9 cellular contexts compared by ENCODE assay signal in the genomic region with DNA sequence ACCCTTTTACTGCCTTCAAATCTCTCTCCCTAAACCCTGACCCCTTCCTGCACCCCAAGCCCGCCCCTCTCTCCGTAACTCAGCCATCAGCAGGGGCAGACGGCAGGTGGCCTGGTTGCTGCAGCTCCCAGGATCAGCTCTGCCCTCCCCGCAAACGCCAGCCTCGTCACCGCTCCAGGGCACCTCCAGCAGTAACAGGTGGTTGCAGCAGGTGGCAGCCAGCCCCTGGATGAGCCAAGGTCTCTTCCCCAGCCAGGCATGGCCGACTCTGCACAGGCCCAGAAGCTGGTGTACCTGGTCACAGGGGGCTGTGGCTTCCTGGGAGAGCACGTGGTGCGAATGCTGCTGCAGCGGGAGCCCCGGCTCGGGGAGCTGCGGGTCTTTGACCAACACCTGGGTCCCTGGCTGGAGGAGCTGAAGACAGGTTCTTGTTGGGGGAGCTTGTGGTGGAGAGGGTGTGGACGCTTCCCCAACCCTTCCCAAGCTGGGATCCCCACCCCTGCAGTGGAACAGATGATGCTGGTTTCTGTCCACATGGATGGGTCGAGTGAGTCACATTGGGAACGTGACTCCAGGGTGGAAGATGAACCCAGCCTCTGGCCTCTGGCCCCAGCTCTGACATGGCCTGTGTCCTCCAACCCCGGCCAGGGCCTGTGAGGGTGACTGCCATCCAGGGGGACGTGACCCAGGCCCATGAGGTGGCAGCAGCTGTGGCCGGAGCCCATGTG. TPM values are rescaled to one million over a fixed set of nuclear protein-coding genes. Genes with fewer than 3 reads are reported as not detected.
A peak's percentile ranks its signal among the peaks of the same experiment; 100 is the strongest.
DNase-seq lines count a peak whose midpoint lies in the region; ATAC-seq and TF ChIP-seq lines count a peak whose summit lies in the region.
"Had no signal": no experiment of that assay in that cellular context is flagged by ENCODE, and none has a peak within 500 bp of the region (broad histone marks: within the 10 kb centered on the region; RNA-seq: fewer than 3 reads in every experiment).

No MANE protein-coding gene starts in this region.

- H3K27me3 ChIP-seq in HUES64 (ENCODE audit: insufficient read depth, low read length) (no peaks in the 10 kb centered on the region), right atrium auricular region (no peaks in the 10 kb centered on the region)

- H3K4me3 Mint-ChIP-seq in T-helper 2 cell treated with Interferon-gamma antibody and Interleukin-4, amounts not matched to agents 5 μg/mL and 100 μg/mL, for 36 hours, result peak overlapping the region; percentile 5
- H3K4me3 Mint-ChIP-seq: stimulated activated naive B cell treated with anti-CD40 and anti-IgM and Interleukin-4, amounts not matched to agents 10 μg/mL and 1 μg/mL and 100 μg/mL, for 72 hours had no signal

- H3K27ac ChIP-seq in HUES64 (ENCODE audit: low read depth, low read length), result no peak overlapping the region
- peak overlapping the region; percentile 59 to 65 for H3K27ac ChIP-seq in right atrium auricular region
- peak overlapping the region in 18 of 21 experiments; percentile 37 to 86 (median 68) for H3K27ac ChIP-seq in skin epidermis

- DNase-seq in AG09309 (ENCODE audit: low read depth), result no peak
- DNase-seq in T-helper 2 cell treated with Interferon-gamma antibody and Interleukin-4, amounts not matched to agents 5 μg/mL and 100 μg/mL, for 36 hours (ENCODE audit: low spot score), result no peak
- peak; percentile 69 for DNase-seq in right atrium auricular region (ENCODE audit: low spot score)
- DNase-seq in 8988T, result no peak
- DNase-seq in stimulated activated CD4-positive, alpha-beta T cell treated with anti-CD3 and anti-CD28 coated beads, Interleukin-4, amount 100 ng/mL, for 1 hour, result no peak

- peak overlapping the region; percentile 41 for H3K27ac Mint-ChIP-seq in T-helper 2 cell treated with Interferon-gamma antibody and Interleukin-4, amounts not matched to agents 5 μg/mL and 100 μg/mL, for 36 hours
- H3K27ac Mint-ChIP-seq: stimulated activated naive B cell treated with anti-CD40 and anti-IgM and Interleukin-4, amounts not matched to agents 10 μg/mL and 1 μg/mL and 100 μg/mL, for 72 hours had no signal

- no peak for ATAC-seq in GM18867 (IDR thresholded peaks at IDR 0.05; ENCODE audit: unreplicated experiment)

- peak overlapping the region; percentile 60; the same call in 1 of the 2 replicates for H3K9ac ChIP-seq in HUES64 (ENCODE audit: low read depth, low read length)

- 84% methylated on average over 19 of the region's 20 CpGs for WGBS in HUES64

- H3K27me3 Mint-ChIP-seq in T-helper 2 cell treated with Interferon-gamma antibody and Interleukin-4, amounts not matched to agents 5 μg/mL and 100 μg/mL, for 36 hours (ENCODE audit: low read depth), result no peaks in the 10 kb centered on the region
- H3K27me3 Mint-ChIP-seq: stimulated activated naive B cell treated with anti-CD40 and anti-IgM and Interleukin-4, amounts not matched to agents 10 μg/mL and 1 μg/mL and 100 μg/mL, for 72 hours had no signal

- no peak for TF ChIP-seq CTCF in AG09309 (IDR thresholded peaks at IDR 0.05; ENCODE audit: control insufficient read depth, insufficient read depth, low read depth, low read length, missing control alignments)
- no peak for TF ChIP-seq CTCF in right atrium auricular region (IDR thresholded peaks at IDR 0.05)

- H3K9me3 Mint-ChIP-seq in T-helper 2 cell treated with Interferon-gamma antibody and Interleukin-4, amounts not matched to agents 5 μg/mL and 100 μg/mL, for 36 hours, result no peaks in the 10 kb centered on the region
- H3K9me3 Mint-ChIP-seq: stimulated activated naive B cell treated with anti-CD40 and anti-IgM and Interleukin-4, amounts not matched to agents 10 μg/mL and 1 μg/mL and 100 μg/mL, for 72 hours had no signal

- H3K9me3 ChIP-seq in HUES64 (ENCODE audit: insufficient read depth, low read depth, low read length), result no peaks in the 10 kb centered on the region
- H3K9me3 ChIP-seq in right atrium auricular region, result no peaks in the 10 kb centered on the region

- H3K4me1 Mint-ChIP-seq in T-helper 2 cell treated with Interferon-gamma antibody and Interleukin-4, amounts not matched to agents 5 μg/mL and 100 μg/mL, for 36 hours (ENCODE audit: low read depth), result peaks cover 3% of the 10 kb centered on the region

- H3K36me3 ChIP-seq in HUES64 (ENCODE audit: insufficient read depth, low read length), result peaks cover 33% of the 10 kb centered on the region
- peaks cover 28% of the 10 kb centered on the region for H3K36me3 ChIP-seq in right atrium auricular region

- peaks cover 20% of the 10 kb centered on the region for H3K36me3 Mint-ChIP-seq in T-helper 2 cell treated with Interferon-gamma antibody and Interleukin-4, amounts not matched to agents 5 μg/mL and 100 μg/mL, for 36 hours (ENCODE audit: low read depth)

- H3K4me1 ChIP-seq in HUES64 (ENCODE audit: insufficient read depth, low read length), result no peaks in the 10 kb centered on the region
- peaks cover 0 to 16% of the 10 kb centered on the region in 2 donors for H3K4me1 ChIP-seq in right atrium auricular region

- H3K4me3 ChIP-seq in AG09309 (ENCODE audit: control insufficient read depth, low read depth, low read length), result peak overlapping the region; percentile 48
- peak overlapping the region; percentile 51 for H3K4me3 ChIP-seq in HUES64 (ENCODE audit: low read length)
- peak overlapping the region; percentile 38 to 53 for H3K4me3 ChIP-seq in right atrium auricular region
- H3K4me3 ChIP-seq in skin epidermis, result peak overlapping the region; percentile 19 to 52 (median 29)

RNA-seq across cellular contexts. Expression of gene HSD3B7, which starts 0.6 kb away (rescaled TPM):
- 2.0 TPM for polyA plus RNA-seq in HUES64 (2013, experiment 1 of 2)
- 1.5 TPM for polyA plus RNA-seq in HUES64 (2013, experiment 2 of 2)
- total RNA-seq in right atrium auricular region, result 1 to 10 TPM; 6.0 to 8.5 TPM

RNA-seq across cellular contexts. Expression of gene STX1B, which starts 24.9 kb away (rescaled TPM):
- polyA plus RNA-seq in HUES64 (2013, experiment 1 of 2), result 3.3 TPM
- 5.5 TPM for polyA plus RNA-seq in HUES64 (2013, experiment 2 of 2)
- total RNA-seq in right atrium auricular region, result 1 to 10 TPM; 1.3 to 2.1 TPM

RNA-seq across cellular contexts. Expression of gene SETD1A, which starts 28.0 kb away (rescaled TPM):
- 22.1 TPM for polyA plus RNA-seq in HUES64 (2013, experiment 1 of 2)
- 21.0 TPM for polyA plus RNA-seq in HUES64 (2013, experiment 2 of 2)
- total RNA-seq in right atrium auricular region, result 1 to 10 TPM; 3.8 to 8.6 TPM

RNA-seq across cellular contexts. Expression of gene ORAI3, which starts 36.7 kb away (rescaled TPM):
- 7.9 TPM for polyA plus RNA-seq in HUES64 (2013, experiment 1 of 2)
- polyA plus RNA-seq in HUES64 (2013, experiment 2 of 2), result 9.8 TPM
- total RNA-seq in right atrium auricular region, result 10 to 100 TPM; 22.4 to 23.0 TPM

RNA-seq across cellular contexts. Expression of gene STX4, which starts 47.8 kb away (rescaled TPM):
- 19.7 TPM for polyA plus RNA-seq in HUES64 (2013, experiment 1 of 2)
- polyA plus RNA-seq in HUES64 (2013, experiment 2 of 2), result 23.0 TPM
- 10 to 100 TPM; 17.1 to 23.8 TPM for total RNA-seq in right atrium auricular region
